ENCODE assay signal across 16 cellular contexts in the genomic region with DNA sequence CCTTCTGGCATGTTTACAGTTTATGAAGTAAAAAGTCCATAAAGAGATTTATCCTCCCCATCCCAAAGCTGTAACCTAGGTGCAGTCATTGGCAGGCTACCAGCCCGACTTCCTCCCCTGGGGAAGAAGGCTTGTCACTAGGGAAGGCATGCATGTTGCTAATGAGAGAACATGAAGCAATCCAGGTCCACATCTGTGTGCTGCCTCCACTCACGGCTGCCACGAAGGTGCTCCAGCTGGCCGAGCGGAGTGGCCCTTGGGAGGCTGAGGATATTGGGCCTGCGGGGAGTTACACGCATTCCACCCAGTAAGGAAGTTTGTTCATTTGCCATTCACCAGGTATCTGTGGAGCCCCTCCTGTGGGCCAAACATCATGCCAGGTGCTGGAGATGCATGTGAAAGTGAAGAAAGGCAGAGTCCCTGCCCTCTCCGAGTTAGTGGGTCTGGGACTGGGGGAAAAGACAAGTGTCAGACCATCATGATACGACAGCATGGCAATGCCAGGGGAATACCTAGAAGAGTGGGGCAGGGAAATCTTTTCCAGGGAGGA.
"Had no signal": no experiment of that assay in that cellular context is flagged by ENCODE, and none has a peak within 500 bp of the region (broad histone marks: within the 10 kb centered on the region; RNA-seq: fewer than 3 reads in every experiment).

No MANE protein-coding gene starts in this region.

- H3K9me3 ChIP-seq: pancreas, suprapubic skin, thyroid gland, uterus had no signal

- H3K27me3 ChIP-seq: dorsolateral prefrontal cortex, heart right ventricle, pancreas, suprapubic skin, thyroid gland, upper lobe of left lung, uterus had no signal

- H3K27ac ChIP-seq: dorsolateral prefrontal cortex, heart right ventricle, left ventricle myocardium inferior, pancreas, suprapubic skin, thyroid gland, upper lobe of left lung, uterus had no signal

- H3K36me3 ChIP-seq: pancreas, suprapubic skin, thyroid gland, upper lobe of left lung, uterus had no signal

- H3K4me3 ChIP-seq: dorsolateral prefrontal cortex, heart right ventricle, left ventricle myocardium inferior, pancreas, suprapubic skin, thyroid gland, upper lobe of left lung, uterus had no signal

- ATAC-seq: natural killer cell; pancreas; stimulated activated naive CD8-positive, alpha-beta T cell treated with anti-CD3 and anti-CD28 coated beads, Interleukin-15, Interleukin-2, amounts not matched to agents 100 U/mL and 50 U/mL, for 24 hours had no signal

- H3K4me1 ChIP-seq: pancreas, thyroid gland, upper lobe of left lung, uterus had no signal

- DNase-seq: cortex of kidney; effector CD8-positive, alpha-beta T cell; hypothalamus; left ventricle myocardium inferior; natural killer cell; pancreas; small intestine; stimulated activated CD4-positive, alpha-beta T cell treated with anti-CD3 and anti-CD28 coated beads, Interleukin-12 subunit alpha, Interleukin-12 subunit beta, amount 100 ng/mL, for 4 hours; stimulated activated CD4-positive, alpha-beta T cell treated with anti-CD3 and anti-CD28 coated beads, Interleukin-2, amount 100 ng/mL, for 48 hours; stimulated activated naive CD8-positive, alpha-beta T cell treated with anti-CD3 and anti-CD28 coated beads, Interleukin-15, Interleukin-2, amounts not matched to agents 100 U/mL and 50 U/mL, for 24 hours; thyroid gland; upper lobe of left lung; uterus had no signal
